Comparison of ENCODE assay signal across 8 cellular contexts in the genomic region with DNA sequence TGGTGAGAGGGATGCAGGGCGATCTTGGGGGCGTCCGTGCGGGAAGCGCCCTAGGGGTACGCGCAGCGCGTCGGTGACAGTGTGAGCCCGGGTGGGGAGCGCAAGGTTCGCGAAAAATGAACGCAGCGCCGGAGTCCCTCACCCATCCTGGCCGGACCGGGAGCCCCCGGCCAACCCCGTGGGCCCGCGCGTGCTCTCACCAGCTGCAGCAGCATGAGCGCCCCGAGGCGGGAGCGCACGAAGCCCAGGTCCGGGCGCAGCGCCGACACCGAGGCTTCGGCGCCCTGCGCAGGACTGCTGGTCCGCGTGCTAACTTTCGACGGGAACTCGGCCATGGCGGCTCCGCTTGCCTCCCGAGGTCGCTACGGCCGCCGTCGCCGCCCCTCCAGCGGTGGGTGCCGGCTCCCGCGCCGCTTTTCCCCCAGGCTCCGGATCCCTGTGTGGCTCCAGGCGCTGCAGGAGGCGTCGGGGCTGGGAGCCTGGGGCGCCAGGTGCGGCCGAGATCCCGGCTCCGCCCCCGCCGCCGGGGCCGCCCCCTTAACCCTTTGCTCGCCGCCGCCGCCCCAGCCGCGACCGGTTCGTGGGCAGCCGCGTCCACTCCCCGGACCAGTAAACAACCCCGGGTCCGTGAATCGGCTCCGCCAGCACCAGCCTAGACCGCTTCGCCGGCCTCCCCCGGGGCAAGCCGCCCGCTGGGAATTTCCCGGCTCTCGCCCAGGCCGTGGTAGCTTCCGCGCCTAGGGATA. TPM values are rescaled to one million over a fixed set of nuclear protein-coding genes. Genes with fewer than 3 reads are reported as not detected.
DNase-seq lines count a peak whose midpoint lies in the region; ATAC-seq and TF ChIP-seq lines count a peak whose summit lies in the region.

A gene with protein sequence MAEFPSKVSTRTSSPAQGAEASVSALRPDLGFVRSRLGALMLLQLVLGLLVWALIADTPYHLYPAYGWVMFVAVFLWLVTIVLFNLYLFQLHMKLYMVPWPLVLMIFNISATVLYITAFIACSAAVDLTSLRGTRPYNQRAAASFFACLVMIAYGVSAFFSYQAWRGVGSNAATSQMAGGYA (minus strand): TSS at position 467 of the 746 bp plus-strand sequence. CDS start 132 bp downstream, at position 335.

- no peak for TF ChIP-seq CTCF in epithelial cell of proximal tubule (conservative IDR thresholded peaks at IDR 0.05; ENCODE audit: low read depth, low read length)

- H3K9me3 ChIP-seq in MG63 (no peaks in the 10 kb centered on the region), mononuclear cell (ENCODE audit: low read depth, low read length) (no peaks in the 10 kb centered on the region)

- DNase-seq in ELR (ENCODE audit: low read depth) = peak; percentile 59
- DNase-seq in MG63 = peak; percentile 63
- peak; percentile 16 for DNase-seq in activated T-cell treated with anti-CD3 and anti-CD28 coated beads for 24 hours (ENCODE audit: low read depth)
- DNase-seq in epithelial cell of proximal tubule (ENCODE audit: low read depth) = no peak
- DNase-seq in superior temporal gyrus (ENCODE audit: extremely low spot score) = peak; percentile 75
- no peak for DNase-seq in NOMO-1 treated with dmso at 0.1 percent for 144 hours (lab: John Stamatoyannopoulos, UW; ENCODE audit: unreplicated experiment)

- H3K27me3 ChIP-seq in MG63 = peaks cover 3% of the 10 kb centered on the region
- peaks cover 31% of the 10 kb centered on the region for H3K27me3 ChIP-seq in mononuclear cell (ENCODE audit: insufficient read depth, low read length)

- no peak for ATAC-seq in GM21786 (IDR thresholded peaks at IDR 0.05; ENCODE audit: unreplicated experiment)

- H3K4me3 ChIP-seq in MG63 (peak within 1 kb of the TSS; percentile 49), epithelial cell of proximal tubule (ENCODE audit: low read depth, low read length) (peak within 1 kb of the TSS; percentile 62), mononuclear cell (ENCODE audit: low read length) (peak within 1 kb of the TSS; percentile 30)

- H3K36me3 ChIP-seq in MG63 = no peaks in the 10 kb centered on the region

- peaks cover 14% of the 10 kb centered on the region for H3K4me1 ChIP-seq in mononuclear cell (ENCODE audit: insufficient read depth, low read length)

RNA-seq across cellular contexts. Expression of the gene that starts here (rescaled TPM):
- total RNA-seq in MG63 (2014; rRNA removed; shearing (Covaris generic); ENCODE audit: low replicate concordance) = not detected in 2 replicates
- total RNA-seq in epithelial cell of proximal tubule = 2.5 and 6.1 TPM in 2 replicates
- 0.63 TPM for total RNA-seq in mononuclear cell

Comparison
In these comparisons a context has a peak if more than half of its experiments do, and no peak if none do; other contexts are left out.
1. Peak in DNase-seq and H3K4me3 ChIP-seq in MG63; RNA of the gene not detected or under 1 TPM.
2. DNase-seq: peak in ELR (single experiment), activated T-cell treated with anti-CD3 and anti-CD28 coated beads for 24 hours (single experiment) and superior temporal gyrus (single experiment); none in epithelial cell of proximal tubule (single experiment) and NOMO-1 treated with dmso at 0.1 percent for 144 hours (single experiment).
3. Peak in every context shown above with its lines, with median percentiles within 50 percentile points of each other: H3K4me3 ChIP-seq.